Comparison of ENCODE assay signal across 8 cellular contexts in the genomic region with DNA sequence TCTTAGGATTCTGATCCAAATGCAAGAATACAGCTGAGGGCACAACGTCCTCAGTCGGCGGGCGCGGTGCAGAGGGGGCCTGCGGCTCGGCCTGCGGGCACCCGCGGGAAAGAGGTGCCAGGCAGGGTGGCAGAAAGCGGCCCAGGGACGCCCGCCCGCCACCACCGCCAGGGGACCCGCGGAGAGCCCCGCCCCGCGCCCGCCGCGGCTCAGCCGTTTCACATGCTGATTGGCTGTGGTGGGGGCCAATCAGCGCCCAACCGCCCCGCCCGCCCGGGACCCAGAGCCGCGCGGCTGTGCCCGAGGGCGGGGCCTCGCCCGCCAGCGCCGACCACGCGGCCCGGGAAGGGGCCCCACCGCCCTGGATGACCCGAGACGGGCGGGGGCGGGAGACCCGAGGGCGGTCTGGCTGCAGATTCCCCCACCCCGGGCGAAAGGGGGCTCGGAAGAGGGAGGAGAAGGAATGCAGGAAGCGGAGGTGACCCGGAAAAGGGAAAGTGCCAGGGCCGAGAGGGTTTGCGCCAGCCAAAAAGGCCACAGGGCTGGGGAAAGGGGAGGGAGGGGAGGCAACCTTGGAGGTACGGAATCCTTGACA. TPM values are rescaled to one million over a fixed set of nuclear protein-coding genes. Genes with fewer than 3 reads are reported as not detected.
A peak's percentile ranks its signal among the peaks of the same experiment; 100 is the strongest.
DNase-seq lines count a peak whose midpoint lies in the region; ATAC-seq and TF ChIP-seq lines count a peak whose summit lies in the region.

No MANE protein-coding gene starts in this region.

- DNase-seq in GM13977 (ENCODE audit: low spot score) (peak; percentile 99), NCI-H1417 (lab: John Stamatoyannopoulos, UW) (peak; percentile 63 to 95 (median 92)), amygdala (lab: John Stamatoyannopoulos, UW) (peak in 55 of 56 donors; percentile 22 to 93 (median 83)), right cardiac atrium (peak; percentile 93 to 97 (median 97)), vagina (ENCODE audit: extremely low spot score in 2 of 2) (peak in 1 of 2 donors; percentile 90)

- peak overlapping the region; percentile 32 for H3K9ac ChIP-seq in rectal smooth muscle tissue (ENCODE audit: low read length)

- H3K36me3 ChIP-seq in rectal smooth muscle tissue (ENCODE audit: control insufficient read depth, insufficient read depth, low read length) (no peaks in the 10 kb centered on the region), vagina (no peaks in the 10 kb centered on the region)

- TF ChIP-seq CTCF in GM13977 (IDR thresholded peaks at IDR 0.05; ENCODE audit: extremely low read depth, insufficient read depth, missing control alignments) = peak; percentile 26
- TF ChIP-seq CTCF in vagina (IDR thresholded peaks at IDR 0.05) = peak in 2 of 3 experiments; percentile 31 to 54

- H3K27me3 ChIP-seq in right cardiac atrium (ENCODE audit: control insufficient read depth, insufficient read depth) (no peaks in the 10 kb centered on the region), rectal smooth muscle tissue (ENCODE audit: control insufficient read depth, insufficient read depth, low read length) (no peaks in the 10 kb centered on the region), vagina (no peaks in the 10 kb centered on the region)

- intact Hi-C loops in right cardiac atrium (cut with DNase I) = loop anchor here in 3 of 4 donors (10.0 kb wide), 6 partner anchors 47 to 577 kb away; no protein-coding TSS in a partner anchor
- intact Hi-C loops in vagina (cut with DNase I) = loop anchor here (10.0 kb wide), 3 partner anchors 47 to 897 kb away; no protein-coding TSS in a partner anchor

- H3K4me3 Mint-ChIP-seq in T-helper 1 cell treated with Interleukin-12 subunit alpha and Interleukin-12 subunit beta and Interleukin-4 antibody, amounts not matched to agents 30 μg/mL and 1 μg/mL, for 36 hours = peak overlapping the region; percentile 89

- peak overlapping the region; percentile 98 for H3K27ac Mint-ChIP-seq in T-helper 1 cell treated with Interleukin-12 subunit alpha and Interleukin-12 subunit beta and Interleukin-4 antibody, amounts not matched to agents 30 μg/mL and 1 μg/mL, for 36 hours

- no peaks in the 10 kb centered on the region for H3K9me3 Mint-ChIP-seq in T-helper 1 cell treated with Interleukin-12 subunit alpha and Interleukin-12 subunit beta and Interleukin-4 antibody, amounts not matched to agents 30 μg/mL and 1 μg/mL, for 36 hours

- ATAC-seq in HG02763 (IDR thresholded peaks at IDR 0.05; ENCODE audit: unreplicated experiment) (peak; percentile 98), right cardiac atrium (peak; percentile 94 to 96)

- peak overlapping the region; percentile 92 for H3K4me3 ChIP-seq in right cardiac atrium (ENCODE audit: low read length)
- H3K4me3 ChIP-seq in rectal smooth muscle tissue (ENCODE audit: low read length) = peak overlapping the region; percentile 81
- peak overlapping the region; percentile 61 to 65 for H3K4me3 ChIP-seq in vagina

- under 1% methylated on average over 56 of the region's 56 CpGs for WGBS in right cardiac atrium

- peaks cover 6% of the 10 kb centered on the region for H3K4me1 ChIP-seq in right cardiac atrium (ENCODE audit: control insufficient read depth, insufficient read depth, low read length)
- peaks cover 16% of the 10 kb centered on the region for H3K4me1 ChIP-seq in rectal smooth muscle tissue (ENCODE audit: control insufficient read depth, insufficient read depth, low read length)
- H3K4me1 ChIP-seq in vagina = peaks cover 64% of the 10 kb centered on the region

- peak in 1 of 2 donors; percentile 55 for TF ChIP-seq POLR2A in vagina (IDR thresholded peaks at IDR 0.05)

- peak overlapping the region; percentile 99 for H3K27ac ChIP-seq in right cardiac atrium (ENCODE audit: low read length)
- H3K27ac ChIP-seq in rectal smooth muscle tissue (ENCODE audit: low read depth, low read length) = peak overlapping the region; percentile 87
- H3K27ac ChIP-seq in vagina = peak overlapping the region; percentile 95

- peaks cover 50% of the 10 kb centered on the region for H3K4me1 Mint-ChIP-seq in T-helper 1 cell treated with Interleukin-12 subunit alpha and Interleukin-12 subunit beta and Interleukin-4 antibody, amounts not matched to agents 30 μg/mL and 1 μg/mL, for 36 hours (ENCODE audit: low read depth)

- H3K36me3 Mint-ChIP-seq in T-helper 1 cell treated with Interleukin-12 subunit alpha and Interleukin-12 subunit beta and Interleukin-4 antibody, amounts not matched to agents 30 μg/mL and 1 μg/mL, for 36 hours (ENCODE audit: low read depth) = peaks cover 16% of the 10 kb centered on the region

- in situ Hi-C loops in GM13977 (cut with MboI; ENCODE audit: low pct_unique_long_range_greater_than_20kb, low sequenced_read_pairs, unreplicated experiment) = no loop called here

- no peaks in the 10 kb centered on the region for H3K27me3 Mint-ChIP-seq in T-helper 1 cell treated with Interleukin-12 subunit alpha and Interleukin-12 subunit beta and Interleukin-4 antibody, amounts not matched to agents 30 μg/mL and 1 μg/mL, for 36 hours (ENCODE audit: low read depth)

- H3K9me3 ChIP-seq in right cardiac atrium (ENCODE audit: control insufficient read depth, low read length) (no peaks in the 10 kb centered on the region), vagina (no peaks in the 10 kb centered on the region)

RNA-seq across cellular contexts. Expression of a gene that starts 8.0 kb away (rescaled TPM):
- total RNA-seq in right cardiac atrium (10 to 100 TPM; 14.2 to 16.0 (median 15.0) TPM), vagina (16.9 TPM)
- polyA plus RNA-seq in right cardiac atrium = 6.2 TPM

RNA-seq across cellular contexts. Expression of a gene that starts 44.3 kb away (rescaled TPM):
- 10 to 100 TPM; 40.4 to 47.3 (median 41.1) TPM for total RNA-seq in right cardiac atrium
- 9.3 TPM for polyA plus RNA-seq in right cardiac atrium
- 27.3 TPM for total RNA-seq in vagina
